ENCODE assay signal across 20 cellular contexts in genomic region chr7:158329014-158329610, GRCh38.
"Had no signal": no experiment of that assay in that cellular context is flagged by ENCODE, and none has a peak within 500 bp of the region (broad histone marks: within the 10 kb centered on the region; RNA-seq: fewer than 3 reads in every experiment).

No MANE protein-coding gene starts in this region.

- H3K9me3 ChIP-seq: ascending aorta, esophagus squamous epithelium had no signal

- ATAC-seq: activated CD8-positive, alpha-beta T cell treated with anti-CD3 and anti-CD28 coated beads for 36 hours; activated naive CD8-positive, alpha-beta T cell treated with anti-CD3 and anti-CD28 coated beads, Interleukin-2, amount 50 U/mL, for 24 hours; activated T-cell treated with anti-CD3 and anti-CD28 coated beads, Interleukin-2, amount 50 U/mL, for 4 hours; heart right ventricle; naive thymus-derived CD4-positive, alpha-beta T cell; stimulated activated naive CD8-positive, alpha-beta T cell treated with anti-CD3 and anti-CD28 coated beads, Interleukin-15, Interleukin-2, amounts not matched to agents 100 U/mL and 50 U/mL, for 24 hours had no signal

- H3K4me3 ChIP-seq: ascending aorta, esophagus squamous epithelium, heart right ventricle, mucosa of descending colon, tibial nerve had no signal

- H3K4me1 ChIP-seq: ascending aorta, heart right ventricle, parathyroid adenoma, tibial nerve had no signal

- H3K36me3 ChIP-seq: ascending aorta, esophagus squamous epithelium, heart right ventricle, tibial nerve had no signal

- H3K27ac ChIP-seq: ascending aorta, esophagus squamous epithelium, heart right ventricle, parathyroid adenoma, tibial nerve had no signal

- H2AFZ ChIP-seq: parathyroid adenoma had no signal

- H3K79me2 ChIP-seq: parathyroid adenoma had no signal

- DNase-seq: activated CD4-positive, alpha-beta T cell treated with anti-CD3 and anti-CD28 coated beads, Interleukin-2, amount 10 ng/mL, durations not matched to agents 24 days and 14 days; activated CD8-positive, alpha-beta T cell treated with anti-CD3 and anti-CD28 coated beads for 36 hours; activated naive CD4-positive, alpha-beta T cell treated with anti-CD3 and anti-CD28 coated beads for 36 hours; activated naive CD8-positive, alpha-beta T cell treated with anti-CD3 and anti-CD28 coated beads, Interleukin-2, amount 50 U/mL, for 24 hours; activated T-cell treated with anti-CD3 and anti-CD28 coated beads, Interleukin-2, amount 50 U/mL, for 4 hours; effector CD8-positive, alpha-beta T cell; esophagus squamous epithelium; heart right ventricle; immature natural killer cell; mucosa of descending colon; naive thymus-derived CD4-positive, alpha-beta T cell; stimulated activated CD4-positive, alpha-beta T cell treated with anti-CD3 and anti-CD28 coated beads, Interleukin-12 subunit alpha, Interleukin-12 subunit beta, amount 100 ng/mL, for 4 hours; stimulated activated CD4-positive, alpha-beta T cell treated with anti-CD3 and anti-CD28 coated beads, Interleukin-1b, Interleukin-23, amount 100 ng/mL, for 48 hours; stimulated activated naive CD8-positive, alpha-beta T cell treated with anti-CD3 and anti-CD28 coated beads, Interleukin-15, Interleukin-2, amounts not matched to agents 100 U/mL and 50 U/mL, for 24 hours; substantia nigra; T-helper 1 cell; T1000 had no signal

- H3K27me3 ChIP-seq: ascending aorta, esophagus squamous epithelium, tibial nerve had no signal
